Comparison of ENCODE assay signal across 8 cellular contexts in the genomic region with DNA sequence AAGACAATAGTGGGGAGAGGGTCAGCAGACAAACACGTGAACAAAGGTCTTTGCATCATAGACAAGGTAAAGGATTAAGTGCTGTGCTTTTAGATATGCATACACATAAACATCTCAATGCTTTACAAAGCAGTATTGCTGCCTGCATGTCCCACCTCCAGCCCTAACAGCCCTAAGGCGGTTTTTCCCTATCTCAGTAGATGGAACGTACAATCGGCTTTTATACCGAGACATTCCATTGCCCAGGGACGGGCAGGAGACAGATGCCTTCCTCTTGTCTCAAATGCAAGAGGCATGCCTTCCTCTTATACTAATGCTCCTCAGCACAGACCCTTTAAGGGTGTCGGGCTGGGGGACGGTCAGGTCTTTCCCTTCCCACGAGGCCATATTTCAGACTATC.
DNase-seq lines count a peak whose midpoint lies in the region; ATAC-seq and TF ChIP-seq lines count a peak whose summit lies in the region.
"Not testable (repeated sequence)": the region's sequence is repeated elsewhere in the genome, so short reads cannot be mapped to it uniquely, and the experiment has no call there.

No MANE protein-coding gene starts in this region.

- H3K27ac ChIP-seq in colonic mucosa; endodermal cell (ENCODE audit: low read depth, low read length); lung (ENCODE audit: low read depth in 1 of 2, low read length in 1 of 2); trophoblast cell (ENCODE audit: low read depth, low read length): not testable (repeated sequence)

- not testable (repeated sequence) for H3K18ac ChIP-seq in trophoblast cell (ENCODE audit: low read length)

- not testable (repeated sequence) for H3K9me3 ChIP-seq in HAP-1; colonic mucosa; endodermal cell (ENCODE audit: control insufficient read depth, low read length); lung (ENCODE audit: control insufficient read depth in 2 of 2, insufficient read depth in 1 of 2, low read length in 1 of 2); trophoblast cell (ENCODE audit: insufficient read depth, low read depth, low read length)

- not testable (repeated sequence) for TF ChIP-seq CTCF in colonic mucosa (IDR thresholded peaks at IDR 0.05); endodermal cell (conservative IDR thresholded peaks at IDR 0.05); lung (IDR thresholded peaks at IDR 0.05; ENCODE audit: control extremely low read depth, extremely low read depth)

- H2BK120ac ChIP-seq in trophoblast cell (ENCODE audit: insufficient read depth, low read length, poor library complexity): not testable (repeated sequence)

- not testable (repeated sequence) for H4K91ac ChIP-seq in trophoblast cell (ENCODE audit: low read depth, low read length)

- not testable (repeated sequence) for H3K36me3 Mint-ChIP-seq in endodermal cell (ENCODE audit: low read depth)

- peaks cover 32% of the 10 kb centered on the region for H3K4me1 ChIP-seq in HAP-1
- not testable (repeated sequence) for H3K4me1 ChIP-seq in colonic mucosa; endodermal cell (ENCODE audit: control insufficient read depth, insufficient read depth, low read length); lung (ENCODE audit: control insufficient read depth in 2 of 2, insufficient read depth in 2 of 2, low read length in 2 of 2); trophoblast cell (ENCODE audit: control insufficient read depth in 1 of 2, insufficient read depth in 2 of 2, low read length in 2 of 2)

- in situ Hi-C loops in HAP-1 (cut with MboI; ENCODE audit: low sequenced_read_pairs): not testable (repeated sequence)

- peaks cover 24% of the 10 kb centered on the region for H3K4me1 Mint-ChIP-seq in endodermal cell

- not testable (repeated sequence) for H3K23ac ChIP-seq in trophoblast cell (ENCODE audit: low read length)

- not testable (repeated sequence) for H3K4me2 ChIP-seq in trophoblast cell (ENCODE audit: low read length)

- not testable (repeated sequence) for H3K79me2 ChIP-seq in trophoblast cell (ENCODE audit: control insufficient read depth, insufficient read depth, low read length, poor library complexity)

- H3K9me3 Mint-ChIP-seq in endodermal cell: not testable (repeated sequence)

- H2BK5ac ChIP-seq in trophoblast cell (ENCODE audit: low read depth, low read length, poor library complexity): not testable (repeated sequence)

- H3K27ac Mint-ChIP-seq in endodermal cell: not testable (repeated sequence)

- not testable (repeated sequence) for H3K4me3 Mint-ChIP-seq in endodermal cell

- H4K12ac ChIP-seq in trophoblast cell (ENCODE audit: low read depth, low read length): not testable (repeated sequence)

- not testable (repeated sequence) for H3K27me3 Mint-ChIP-seq in endodermal cell (ENCODE audit: insufficient read depth)

- H3K4me3 ChIP-seq in HAP-1; colonic mucosa; endodermal cell (ENCODE audit: low read length); lung; trophoblast cell (ENCODE audit: low read depth, low read length): not testable (repeated sequence)

- H2AK5ac ChIP-seq in trophoblast cell (ENCODE audit: low read length): not testable (repeated sequence)

- H3K27me3 ChIP-seq in HAP-1 (ENCODE audit: low read depth); colonic mucosa; endodermal cell (ENCODE audit: control insufficient read depth, insufficient read depth, low read length, poor library complexity, severe bottlenecking); lung (ENCODE audit: control insufficient read depth, insufficient read depth); trophoblast cell (ENCODE audit: insufficient read depth, low read length): not testable (repeated sequence)

- intact Hi-C loops in colonic mucosa (cut with DNase I): not testable (repeated sequence)

- DNase-seq in ELF-1 (ENCODE audit: low read depth, low spot score) (peak; percentile 54), HAP-1 (ENCODE audit: low spot score in 2 of 2) (peak; percentile 50 to 84), colonic mucosa (peak; percentile 3), endodermal cell (peak; percentile 7), islet precursor cell (peak; percentile 30), lung (ENCODE audit: low spot score) (peak; percentile 21), trophoblast cell (peak; percentile 35 to 77)
- DNase-seq in activated CD8-positive, alpha-beta memory T cell treated with anti-CD3 and anti-CD28 coated beads for 24 hours: peak; percentile 7

- ATAC-seq in lung (ENCODE audit: insufficient read depth, low FRiP score): not testable (repeated sequence)

- not testable (repeated sequence) for H3K9ac ChIP-seq in colonic mucosa (ENCODE audit: low read depth in 2 of 2, low read length in 2 of 2); endodermal cell (ENCODE audit: extremely low read depth, low read length, poor library complexity, severe bottlenecking); trophoblast cell (ENCODE audit: low read length)

- WGBS in endodermal cell (ENCODE audit: insufficient coverage in 1 of 2, insufficient read length in 1 of 2), 2 experiments: 80% methylated on average over 4 of the region's 9 CpGs; no CpG with 5 or more reads in 1 of the 2 experiments
- WGBS in lung, 2 donors: 44 to 50% methylated on average over 8 of the region's 9 CpGs
- no CpG with 5 or more reads among the region's 9 CpGs for WGBS in trophoblast cell (ENCODE audit: extremely low coverage, insufficient coverage, insufficient read length)

- H3K4ac ChIP-seq in trophoblast cell (ENCODE audit: low read depth, low read length): not testable (repeated sequence)

- not testable (repeated sequence) for H3K14ac ChIP-seq in trophoblast cell (ENCODE audit: low read length)

- H4K8ac ChIP-seq in trophoblast cell (ENCODE audit: low read depth, low read length): not testable (repeated sequence)

- not testable (repeated sequence) for H2AFZ ChIP-seq in trophoblast cell (ENCODE audit: insufficient read depth, low read length, poor library complexity)

- H3K79me1 ChIP-seq in trophoblast cell (ENCODE audit: low read length): not testable (repeated sequence)

- not testable (repeated sequence) for H3K36me3 ChIP-seq in HAP-1 (replicated peaks); colonic mucosa; endodermal cell (ENCODE audit: control insufficient read depth, insufficient read depth, low read length); lung (ENCODE audit: control insufficient read depth in 2 of 2, insufficient read depth in 2 of 2, low read length in 2 of 2); trophoblast cell (ENCODE audit: control insufficient read depth in 1 of 2, insufficient read depth in 2 of 2, low read length in 2 of 2)

- H2BK12ac ChIP-seq in trophoblast cell (ENCODE audit: low read length): not testable (repeated sequence)

Comparison
In these comparisons a context has a peak if more than half of its experiments do, and no peak if none do; other contexts are left out.
1. DNase-seq: peak in every context shown above with its lines; median percentile 67 in HAP-1; 56 in trophoblast cell; 54 in ELF-1; 30 in islet precursor cell; 21 in lung; 7 in activated CD8-positive, alpha-beta memory T cell treated with anti-CD3 and anti-CD28 coated beads for 24 hours; 7 in endodermal cell; 3 in colonic mucosa.